ENCODE assay signal across 23 cellular contexts in genomic region chr6:52726193-52726542, GRCh38. TPM values are rescaled to one million over a fixed set of nuclear protein-coding genes. Genes with fewer than 3 reads are reported as not detected.
"Had no signal": no experiment of that assay in that cellular context is flagged by ENCODE, and none has a peak within 500 bp of the region (broad histone marks: within the 10 kb centered on the region; RNA-seq: fewer than 3 reads in every experiment).

No MANE protein-coding gene starts in this region.

- H3K27me3 ChIP-seq: left lung, suprapubic skin had no signal

- ATAC-seq: activated T-helper 17 cell treated with anti-CD3 and anti-CD28 coated beads, Interleukin-2, amount 50 U/mL, for 72 hours had no signal

- H3K27me3 Mint-ChIP-seq: activated B cell treated with CpG ODN at 0.5 μM for 24 hours; activated CD4-positive, alpha-beta memory T cell treated with anti-CD3 and anti-CD28 coated beads, Interleukin-2, amount 10 ng/mL, durations not matched to agents 7 days and 5 days; activated T-helper 17 cell treated with anti-CD3 and anti-CD28 coated beads, Interleukin-2, amount 50 U/mL, for 72 hours had no signal

- H3K4me1 Mint-ChIP-seq: activated CD4-positive, alpha-beta memory T cell treated with anti-CD3 and anti-CD28 coated beads, Interleukin-2, amount 10 ng/mL, durations not matched to agents 7 days and 5 days; activated naive CD8-positive, alpha-beta T cell treated with anti-CD3 and anti-CD28 coated beads, Interleukin-2, amount 10 ng/mL, durations not matched to agents 7 days and 5 days; activated T-helper 17 cell treated with anti-CD3 and anti-CD28 coated beads, Interleukin-2, amount 50 U/mL, for 72 hours; mesothelial cell of epicardium had no signal

- H3K4me3 ChIP-seq: left lung, suprapubic skin had no signal

- H3K9me3 ChIP-seq: left lung had no signal

- H3K36me3 Mint-ChIP-seq: activated naive CD8-positive, alpha-beta T cell treated with anti-CD3 and anti-CD28 coated beads, Interleukin-2, amount 10 ng/mL, durations not matched to agents 7 days and 5 days; mesothelial cell of epicardium had no signal

- DNase-seq: activated B cell treated with CpG ODN at 0.5 μM for 24 hours; activated CD4-positive, alpha-beta memory T cell treated with anti-CD3 and anti-CD28 coated beads, Interleukin-2, amount 10 ng/mL, durations not matched to agents 7 days and 5 days; activated CD4-positive, alpha-beta T cell treated with anti-CD3 and anti-CD28 coated beads for 4 hours; activated naive CD4-positive, alpha-beta T cell; activated naive CD8-positive, alpha-beta T cell treated with anti-CD3 and anti-CD28 coated beads, Interleukin-2, amount 10 ng/mL, durations not matched to agents 7 days and 5 days; activated T-cell treated with anti-CD3 and anti-CD28 coated beads, Interleukin-2, amount 50 U/mL, for 1 hour; amygdala; dermis blood vessel endothelial cell; effector memory CD4-positive, alpha-beta T cell; foreskin melanocyte; left lung; posterior cingulate gyrus; retina; stimulated activated CD4-positive, alpha-beta T cell treated with anti-CD3 and anti-CD28 coated beads, Interleukin-2, amount 100 ng/mL, for 24 hours; stimulated activated naive CD4-positive, alpha-beta T cell treated with Interleukin-2 at 50 U/mL for 16 hours; trophoblast cell had no signal

- H3K27ac ChIP-seq: suprapubic skin had no signal

- H3K4me3 Mint-ChIP-seq: activated B cell treated with CpG ODN at 0.5 μM for 24 hours; activated CD4-positive, alpha-beta memory T cell treated with anti-CD3 and anti-CD28 coated beads, Interleukin-2, amount 10 ng/mL, durations not matched to agents 7 days and 5 days; activated naive CD8-positive, alpha-beta T cell treated with anti-CD3 and anti-CD28 coated beads, Interleukin-2, amount 10 ng/mL, durations not matched to agents 7 days and 5 days; activated T-helper 17 cell treated with anti-CD3 and anti-CD28 coated beads, Interleukin-2, amount 50 U/mL, for 72 hours; mesothelial cell of epicardium; nephron; T-helper 2 cell treated with Interferon-gamma antibody and Interleukin-4, amounts not matched to agents 5 μg/mL and 100 μg/mL, for 36 hours had no signal

- H3K27ac Mint-ChIP-seq: activated B cell treated with CpG ODN at 0.5 μM for 24 hours; activated CD4-positive, alpha-beta memory T cell treated with anti-CD3 and anti-CD28 coated beads, Interleukin-2, amount 10 ng/mL, durations not matched to agents 7 days and 5 days; activated naive CD8-positive, alpha-beta T cell treated with anti-CD3 and anti-CD28 coated beads, Interleukin-2, amount 10 ng/mL, durations not matched to agents 7 days and 5 days; activated T-helper 17 cell treated with anti-CD3 and anti-CD28 coated beads, Interleukin-2, amount 50 U/mL, for 72 hours; mesothelial cell of epicardium; T-helper 2 cell treated with Interferon-gamma antibody and Interleukin-4, amounts not matched to agents 5 μg/mL and 100 μg/mL, for 36 hours had no signal

- H3K9me3 Mint-ChIP-seq: activated B cell treated with CpG ODN at 0.5 μM for 24 hours; activated CD4-positive, alpha-beta memory T cell treated with anti-CD3 and anti-CD28 coated beads, Interleukin-2, amount 10 ng/mL, durations not matched to agents 7 days and 5 days; activated naive CD8-positive, alpha-beta T cell treated with anti-CD3 and anti-CD28 coated beads, Interleukin-2, amount 10 ng/mL, durations not matched to agents 7 days and 5 days; activated T-helper 17 cell treated with anti-CD3 and anti-CD28 coated beads, Interleukin-2, amount 50 U/mL, for 72 hours; mesothelial cell of epicardium; nephron; T-helper 2 cell treated with Interferon-gamma antibody and Interleukin-4, amounts not matched to agents 5 μg/mL and 100 μg/mL, for 36 hours had no signal

- H3K36me3 ChIP-seq: left lung, suprapubic skin had no signal

RNA-seq across cellular contexts. Expression of gene GSTA2, which starts 37.1 kb away (rescaled TPM):
- total RNA-seq: activated B cell treated with CpG ODN at 0.5 μM for 24 hours; activated CD4-positive, alpha-beta memory T cell treated with anti-CD3 and anti-CD28 coated beads, Interleukin-2, amount 10 ng/mL, durations not matched to agents 7 days and 5 days; activated naive CD8-positive, alpha-beta T cell treated with anti-CD3 and anti-CD28 coated beads, Interleukin-2, amount 10 ng/mL, durations not matched to agents 7 days and 5 days; activated T-helper 17 cell treated with anti-CD3 and anti-CD28 coated beads, Interleukin-2, amount 50 U/mL, for 72 hours; cardiac septum; dermis blood vessel endothelial cell; lung microvascular endothelial cell; mesothelial cell of epicardium; suprapubic skin had no signal
